1 cellular context compared by ENCODE assay signal in genomic region chr5:154776167-154776566, GRCh38.
TF ChIP-seq lines count a peak whose summit lies in the region.

No MANE protein-coding gene starts in this region.

TF ChIP-seq in K562, 482 proteins besides CTCF, POLR2A, EP300 and RAD21 (continued from another document and continues in another):
- no peak for TF ChIP-seq RAD51 (IDR thresholded peaks at IDR 0.05; ENCODE audit: borderline replicate concordance, low read depth)
- no peak for TF ChIP-seq ZBTB8A (IDR thresholded peaks at IDR 0.05; ENCODE audit: partially characterized antibody)
- peak; percentile 42; the same call in 1 of the 2 replicates for TF ChIP-seq GATA2 (CRISPR knock-in tag; IDR thresholded peaks at IDR 0.05)
- no peak for TF ChIP-seq SRSF1 (IDR thresholded peaks at IDR 0.05; ENCODE audit: low read depth, low read length)
- TF ChIP-seq, protein P1, sequence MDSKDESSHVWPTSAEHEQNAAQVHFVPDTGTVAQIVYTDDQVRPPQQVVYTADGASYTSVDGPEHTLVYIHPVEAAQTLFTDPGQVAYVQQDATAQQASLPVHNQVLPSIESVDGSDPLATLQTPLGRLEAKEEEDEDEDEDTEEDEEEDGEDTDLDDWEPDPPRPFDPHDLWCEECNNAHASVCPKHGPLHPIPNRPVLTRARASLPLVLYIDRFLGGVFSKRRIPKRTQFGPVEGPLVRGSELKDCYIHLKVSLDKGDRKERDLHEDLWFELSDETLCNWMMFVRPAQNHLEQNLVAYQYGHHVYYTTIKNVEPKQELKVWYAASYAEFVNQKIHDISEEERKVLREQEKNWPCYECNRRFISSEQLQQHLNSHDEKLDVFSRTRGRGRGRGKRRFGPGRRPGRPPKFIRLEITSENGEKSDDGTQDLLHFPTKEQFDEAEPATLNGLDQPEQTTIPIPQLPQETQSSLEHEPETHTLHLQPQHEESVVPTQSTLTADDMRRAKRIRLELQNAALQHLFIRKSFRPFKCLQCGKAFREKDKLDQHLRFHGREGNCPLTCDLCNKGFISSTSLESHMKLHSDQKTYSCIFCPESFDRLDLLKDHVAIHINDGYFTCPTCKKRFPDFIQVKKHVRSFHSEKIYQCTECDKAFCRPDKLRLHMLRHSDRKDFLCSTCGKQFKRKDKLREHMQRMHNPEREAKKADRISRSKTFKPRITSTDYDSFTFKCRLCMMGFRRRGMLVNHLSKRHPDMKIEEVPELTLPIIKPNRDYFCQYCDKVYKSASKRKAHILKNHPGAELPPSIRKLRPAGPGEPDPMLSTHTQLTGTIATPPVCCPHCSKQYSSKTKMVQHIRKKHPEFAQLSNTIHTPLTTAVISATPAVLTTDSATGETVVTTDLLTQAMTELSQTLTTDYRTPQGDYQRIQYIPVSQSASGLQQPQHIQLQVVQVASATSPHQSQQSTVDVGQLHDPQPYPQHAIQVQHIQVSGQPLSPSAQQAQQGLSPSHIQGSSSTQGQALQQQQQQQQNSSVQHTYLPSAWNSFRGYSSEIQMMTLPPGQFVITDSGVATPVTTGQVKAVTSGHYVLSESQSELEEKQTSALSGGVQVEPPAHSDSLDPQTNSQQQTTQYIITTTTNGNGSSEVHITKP (IDR thresholded peaks at IDR 0.05; ENCODE audit: partially characterized antibody): no peak
- peak; percentile 71 for TF ChIP-seq TAL1 (IDR thresholded peaks at IDR 0.05)
- no peak for TF ChIP-seq MLLT1 (IDR thresholded peaks at IDR 0.05)
- TF ChIP-seq ZKSCAN8 (CRISPR knock-in tag; IDR thresholded peaks at IDR 0.05): no peak
- no peak for TF ChIP-seq TGIF2 (CRISPR knock-in tag; IDR thresholded peaks at IDR 0.05)
- TF ChIP-seq ZNF778 (CRISPR knock-in tag; IDR thresholded peaks at IDR 0.05): no peak
- TF ChIP-seq CEBPB (tag; IDR thresholded peaks at IDR 0.05): no peak
- TF ChIP-seq FOXJ3 (CRISPR knock-in tag; IDR thresholded peaks at IDR 0.05): no peak
- no peak for TF ChIP-seq XRCC5 (IDR thresholded peaks at IDR 0.05; ENCODE audit: low read depth, low read length)
- no peak for TF ChIP-seq EP400 (IDR thresholded peaks at IDR 0.05)
- TF ChIP-seq ZBTB49 (CRISPR knock-in tag; IDR thresholded peaks at IDR 0.05; ENCODE audit: borderline replicate concordance): no peak
- no peak for TF ChIP-seq GTF3C2 (IDR thresholded peaks at IDR 0.05; ENCODE audit: borderline replicate concordance, extremely low read depth, insufficient read length)
- no peak for TF ChIP-seq SRSF9 (IDR thresholded peaks at IDR 0.05; ENCODE audit: borderline replicate concordance, low read depth, low read length)
- TF ChIP-seq MXI1 (IDR thresholded peaks at IDR 0.05; ENCODE audit: low read depth, low read length): no peak
- no peak for TF ChIP-seq SAFB (IDR thresholded peaks at IDR 0.05; ENCODE audit: borderline replicate concordance, low read depth, low read length)
- TF ChIP-seq RNF2 (IDR thresholded peaks at IDR 0.05): no peak
- TF ChIP-seq SETDB1 (IDR thresholded peaks at IDR 0.05; ENCODE audit: low read length): no peak
- TF ChIP-seq CXXC5 (CRISPR knock-in tag; IDR thresholded peaks at IDR 0.05): 0 out of 2 replicates have a peak, but pooled peaks have one; percentile 7
- no peak for TF ChIP-seq ZNF232 (CRISPR knock-in tag; IDR thresholded peaks at IDR 0.05)
- no peak for TF ChIP-seq MAFK (IDR thresholded peaks at IDR 0.05; ENCODE audit: low read length)
- no peak for TF ChIP-seq POLR2AphosphoS2 (IDR thresholded peaks at IDR 0.05; ENCODE audit: low read length)
- TF ChIP-seq ZNF780A (CRISPR knock-in tag; IDR thresholded peaks at IDR 0.05): no peak
- TF ChIP-seq CBX8 (IDR thresholded peaks at IDR 0.05; ENCODE audit: borderline replicate concordance, extremely low read depth, low read depth, low read length, poor library complexity, severe bottlenecking): no peak
- TF ChIP-seq POLR2AphosphoS5 (IDR thresholded peaks at IDR 0.05; ENCODE audit: control insufficient read depth, insufficient read depth, low read depth, low read length): peak; percentile 49; the same call in 1 of the 2 replicates
- no peak for TF ChIP-seq SMAD1 (IDR thresholded peaks at IDR 0.05; ENCODE audit: low read depth, low read length, partially characterized antibody)
- TF ChIP-seq HMBOX1 (IDR thresholded peaks at IDR 0.05): no peak
- TF ChIP-seq MCM5 (IDR thresholded peaks at IDR 0.05; ENCODE audit: low read depth): no peak
- no peak for TF ChIP-seq PPARD (CRISPR knock-in tag; IDR thresholded peaks at IDR 0.05)
- peak; percentile 72 for TF ChIP-seq MTA2 (IDR thresholded peaks at IDR 0.05; ENCODE audit: low read depth)
- TF ChIP-seq, protein P2, sequence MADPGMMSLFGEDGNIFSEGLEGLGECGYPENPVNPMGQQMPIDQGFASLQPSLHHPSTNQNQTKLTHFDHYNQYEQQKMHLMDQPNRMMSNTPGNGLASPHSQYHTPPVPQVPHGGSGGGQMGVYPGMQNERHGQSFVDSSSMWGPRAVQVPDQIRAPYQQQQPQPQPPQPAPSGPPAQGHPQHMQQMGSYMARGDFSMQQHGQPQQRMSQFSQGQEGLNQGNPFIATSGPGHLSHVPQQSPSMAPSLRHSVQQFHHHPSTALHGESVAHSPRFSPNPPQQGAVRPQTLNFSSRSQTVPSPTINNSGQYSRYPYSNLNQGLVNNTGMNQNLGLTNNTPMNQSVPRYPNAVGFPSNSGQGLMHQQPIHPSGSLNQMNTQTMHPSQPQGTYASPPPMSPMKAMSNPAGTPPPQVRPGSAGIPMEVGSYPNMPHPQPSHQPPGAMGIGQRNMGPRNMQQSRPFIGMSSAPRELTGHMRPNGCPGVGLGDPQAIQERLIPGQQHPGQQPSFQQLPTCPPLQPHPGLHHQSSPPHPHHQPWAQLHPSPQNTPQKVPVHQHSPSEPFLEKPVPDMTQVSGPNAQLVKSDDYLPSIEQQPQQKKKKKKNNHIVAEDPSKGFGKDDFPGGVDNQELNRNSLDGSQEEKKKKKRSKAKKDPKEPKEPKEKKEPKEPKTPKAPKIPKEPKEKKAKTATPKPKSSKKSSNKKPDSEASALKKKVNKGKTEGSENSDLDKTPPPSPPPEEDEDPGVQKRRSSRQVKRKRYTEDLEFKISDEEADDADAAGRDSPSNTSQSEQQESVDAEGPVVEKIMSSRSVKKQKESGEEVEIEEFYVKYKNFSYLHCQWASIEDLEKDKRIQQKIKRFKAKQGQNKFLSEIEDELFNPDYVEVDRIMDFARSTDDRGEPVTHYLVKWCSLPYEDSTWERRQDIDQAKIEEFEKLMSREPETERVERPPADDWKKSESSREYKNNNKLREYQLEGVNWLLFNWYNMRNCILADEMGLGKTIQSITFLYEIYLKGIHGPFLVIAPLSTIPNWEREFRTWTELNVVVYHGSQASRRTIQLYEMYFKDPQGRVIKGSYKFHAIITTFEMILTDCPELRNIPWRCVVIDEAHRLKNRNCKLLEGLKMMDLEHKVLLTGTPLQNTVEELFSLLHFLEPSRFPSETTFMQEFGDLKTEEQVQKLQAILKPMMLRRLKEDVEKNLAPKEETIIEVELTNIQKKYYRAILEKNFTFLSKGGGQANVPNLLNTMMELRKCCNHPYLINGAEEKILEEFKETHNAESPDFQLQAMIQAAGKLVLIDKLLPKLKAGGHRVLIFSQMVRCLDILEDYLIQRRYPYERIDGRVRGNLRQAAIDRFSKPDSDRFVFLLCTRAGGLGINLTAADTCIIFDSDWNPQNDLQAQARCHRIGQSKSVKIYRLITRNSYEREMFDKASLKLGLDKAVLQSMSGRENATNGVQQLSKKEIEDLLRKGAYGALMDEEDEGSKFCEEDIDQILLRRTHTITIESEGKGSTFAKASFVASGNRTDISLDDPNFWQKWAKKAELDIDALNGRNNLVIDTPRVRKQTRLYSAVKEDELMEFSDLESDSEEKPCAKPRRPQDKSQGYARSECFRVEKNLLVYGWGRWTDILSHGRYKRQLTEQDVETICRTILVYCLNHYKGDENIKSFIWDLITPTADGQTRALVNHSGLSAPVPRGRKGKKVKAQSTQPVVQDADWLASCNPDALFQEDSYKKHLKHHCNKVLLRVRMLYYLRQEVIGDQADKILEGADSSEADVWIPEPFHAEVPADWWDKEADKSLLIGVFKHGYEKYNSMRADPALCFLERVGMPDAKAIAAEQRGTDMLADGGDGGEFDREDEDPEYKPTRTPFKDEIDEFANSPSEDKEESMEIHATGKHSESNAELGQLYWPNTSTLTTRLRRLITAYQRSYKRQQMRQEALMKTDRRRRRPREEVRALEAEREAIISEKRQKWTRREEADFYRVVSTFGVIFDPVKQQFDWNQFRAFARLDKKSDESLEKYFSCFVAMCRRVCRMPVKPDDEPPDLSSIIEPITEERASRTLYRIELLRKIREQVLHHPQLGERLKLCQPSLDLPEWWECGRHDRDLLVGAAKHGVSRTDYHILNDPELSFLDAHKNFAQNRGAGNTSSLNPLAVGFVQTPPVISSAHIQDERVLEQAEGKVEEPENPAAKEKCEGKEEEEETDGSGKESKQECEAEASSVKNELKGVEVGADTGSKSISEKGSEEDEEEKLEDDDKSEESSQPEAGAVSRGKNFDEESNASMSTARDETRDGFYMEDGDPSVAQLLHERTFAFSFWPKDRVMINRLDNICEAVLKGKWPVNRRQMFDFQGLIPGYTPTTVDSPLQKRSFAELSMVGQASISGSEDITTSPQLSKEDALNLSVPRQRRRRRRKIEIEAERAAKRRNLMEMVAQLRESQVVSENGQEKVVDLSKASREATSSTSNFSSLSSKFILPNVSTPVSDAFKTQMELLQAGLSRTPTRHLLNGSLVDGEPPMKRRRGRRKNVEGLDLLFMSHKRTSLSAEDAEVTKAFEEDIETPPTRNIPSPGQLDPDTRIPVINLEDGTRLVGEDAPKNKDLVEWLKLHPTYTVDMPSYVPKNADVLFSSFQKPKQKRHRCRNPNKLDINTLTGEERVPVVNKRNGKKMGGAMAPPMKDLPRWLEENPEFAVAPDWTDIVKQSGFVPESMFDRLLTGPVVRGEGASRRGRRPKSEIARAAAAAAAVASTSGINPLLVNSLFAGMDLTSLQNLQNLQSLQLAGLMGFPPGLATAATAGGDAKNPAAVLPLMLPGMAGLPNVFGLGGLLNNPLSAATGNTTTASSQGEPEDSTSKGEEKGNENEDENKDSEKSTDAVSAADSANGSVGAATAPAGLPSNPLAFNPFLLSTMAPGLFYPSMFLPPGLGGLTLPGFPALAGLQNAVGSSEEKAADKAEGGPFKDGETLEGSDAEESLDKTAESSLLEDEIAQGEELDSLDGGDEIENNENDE (IDR thresholded peaks at IDR 0.05; ENCODE audit: low read depth, low read length): no peak
- TF ChIP-seq ZBTB2 (IDR thresholded peaks at IDR 0.05): no peak
- no peak for TF ChIP-seq SIN3B (IDR thresholded peaks at IDR 0.05; ENCODE audit: low read depth)
